ENCODE assay signal across 21 cellular contexts in genomic region chr10:86769991-86770390, GRCh38.
"Had no signal": no experiment of that assay in that cellular context is flagged by ENCODE, and none has a peak within 500 bp of the region (broad histone marks: within the 10 kb centered on the region; RNA-seq: fewer than 3 reads in every experiment).

No MANE protein-coding gene starts in this region.

- H3K36me3 ChIP-seq: heart right ventricle, left lung, spleen, vagina, WERI-Rb-1 had no signal

- H3K27ac ChIP-seq: coronary artery, epithelial cell of prostate, heart right ventricle, left lung, spleen, vagina had no signal

- H3K4me3 ChIP-seq: coronary artery, heart right ventricle, left lung, spleen, testis, vagina had no signal

- H3K9me3 ChIP-seq: heart right ventricle, left lung, spleen, testis, vagina had no signal

- H3K4me3 Mint-ChIP-seq: nephron; T-cell; T-helper 2 cell treated with Interferon-gamma antibody and Interleukin-4, amounts not matched to agents 5 μg/mL and 100 μg/mL, for 36 hours; type B pancreatic cell had no signal

- H3K27me3 ChIP-seq: testis, vagina had no signal

- DNase-seq: activated CD4-positive, alpha-beta T cell treated with anti-CD3 and anti-CD28 coated beads for 1 hour; activated CD4-positive, alpha-beta T cell treated with anti-CD3 and anti-CD28 coated beads, Interleukin-2, amount 50 U/mL, for 1 hour; activated T-cell treated with anti-CD3 and anti-CD28 coated beads, Interleukin-2, amount 50 U/mL, for 1 hour; cerebellar nuclear complex; heart right ventricle; left lung; mesenchymal stem cell; retina; spleen; stimulated activated CD4-positive, alpha-beta T cell treated with anti-CD3 and anti-CD28 coated beads, Interleukin-4, amount 100 ng/mL, for 1 hour; T-cell; WERI-Rb-1 had no signal

- H3K9me3 Mint-ChIP-seq: activated naive CD4-positive, alpha-beta T cell treated with anti-CD3 and anti-CD28 coated beads, Interleukin-2, amount 50 U/mL, for 72 hours; nephron; T-cell; T-helper 2 cell treated with Interferon-gamma antibody and Interleukin-4, amounts not matched to agents 5 μg/mL and 100 μg/mL, for 36 hours; type B pancreatic cell had no signal

- H3K36me3 Mint-ChIP-seq: activated naive CD4-positive, alpha-beta T cell treated with anti-CD3 and anti-CD28 coated beads, Interleukin-2, amount 50 U/mL, for 72 hours; T-cell had no signal

- H3K27ac Mint-ChIP-seq: T-cell; T-helper 2 cell treated with Interferon-gamma antibody and Interleukin-4, amounts not matched to agents 5 μg/mL and 100 μg/mL, for 36 hours; type B pancreatic cell had no signal

- FAIRE-seq: TTC549 had no signal

- H3K27me3 Mint-ChIP-seq: T-cell, type B pancreatic cell had no signal
